6 cellular contexts compared by ENCODE assay signal in genomic region chr12:109551108-109551507, GRCh38.
"Had no signal": no experiment of that assay in that cellular context is flagged by ENCODE, and none has a peak within 500 bp of the region (broad histone marks: within the 10 kb centered on the region; RNA-seq: fewer than 3 reads in every experiment).

No MANE protein-coding gene starts in this region.

- H3K27ac ChIP-seq: HL-60 had no signal

- H3K27me3 Mint-ChIP-seq: IgD-negative memory B cell had no signal

- H3K4me3 ChIP-seq: K562 had no signal

- H3K27ac Mint-ChIP-seq: IgD-negative memory B cell had no signal

- H3K4me3 Mint-ChIP-seq: IgD-negative memory B cell had no signal

- DNase-seq: IMR-90, KBM-7, KG1 had no signal

- H3K36me3 Mint-ChIP-seq: IgD-negative memory B cell had no signal

- H3K9me3 Mint-ChIP-seq: IgD-negative memory B cell had no signal
